In genomic region chr5:104611419-104611818, GRCh38 we compare ENCODE assay signal across 28 cellular contexts.
DNase-seq lines count a peak whose midpoint lies in the region; ATAC-seq and TF ChIP-seq lines count a peak whose summit lies in the region.
"Had no signal": no experiment of that assay in that cellular context is flagged by ENCODE, and none has a peak within 500 bp of the region (broad histone marks: within the 10 kb centered on the region; RNA-seq: fewer than 3 reads in every experiment).

No MANE protein-coding gene starts in this region.

- H3K36me3 Mint-ChIP-seq in progenitor cell of endocrine pancreas (ENCODE audit: insufficient read depth) = no peaks in the 10 kb centered on the region
- H3K36me3 Mint-ChIP-seq: activated naive CD8-positive, alpha-beta T cell treated with anti-CD3 and anti-CD28 coated beads for 36 hours; stimulated activated naive B cell treated with anti-CD40 and anti-IgM and Interleukin-4, amounts not matched to agents 10 μg/mL and 1 μg/mL and 100 μg/mL, for 72 hours had no signal

- no peak overlapping the region for H3K4me3 ChIP-seq in HCT116 (replicated peaks in 1 of 2; ENCODE audit: low read depth in 1 of 2, low read length in 2 of 2)
- peak overlapping the region; percentile 9; the same call in 1 of the 2 replicates for H3K4me3 ChIP-seq in SK-N-MC
- H3K4me3 ChIP-seq in mucosa of descending colon = no peak overlapping the region
- H3K4me3 ChIP-seq: cardiac muscle cell, gastroesophageal sphincter, HAP-1, hepatocyte, lung, pancreas had no signal

- H3K4me1 Mint-ChIP-seq in progenitor cell of endocrine pancreas (ENCODE audit: low read depth) = peaks cover 5% of the 10 kb centered on the region
- H3K4me1 Mint-ChIP-seq: activated naive CD8-positive, alpha-beta T cell treated with anti-CD3 and anti-CD28 coated beads for 36 hours; stimulated activated naive B cell treated with anti-CD40 and anti-IgM and Interleukin-4, amounts not matched to agents 10 μg/mL and 1 μg/mL and 100 μg/mL, for 72 hours had no signal

- POLR2A ChIA-PET in HCT116 (lab: Charles Lee) = no interaction called here

- intact Hi-C loops in HCT116 (cut with micrococcal nuclease) (no loop called here), mucosa of descending colon (cut with DNase I, micrococcal nuclease) (no loop called here)

- no peak for ATAC-seq in HCT116
- peak; percentile 32 for ATAC-seq in mucosa of descending colon
- ATAC-seq in HG03457 (IDR thresholded peaks at IDR 0.05; ENCODE audit: unreplicated experiment) = no peak
- ATAC-seq: gastroesophageal sphincter; stimulated activated naive B cell treated with anti-CD40 and anti-IgM and Interleukin-4, amounts not matched to agents 10 μg/mL and 1 μg/mL and 100 μg/mL, for 72 hours had no signal

- H3K4me2 ChIP-seq in HCT116 (ENCODE audit: low read length) = no peak overlapping the region
- H3K4me2 ChIP-seq: hepatocyte had no signal

- DNase-seq in HCT116 (ENCODE audit: low read depth, low spot score) = no peak
- peak; percentile 39 for DNase-seq in NCI-H2029 treated with DMSO at 0.1 percent for 48 hours (lab: John Stamatoyannopoulos, UW)
- no peak for DNase-seq in SK-N-MC (ENCODE audit: low read depth, low spot score)
- DNase-seq in mucosa of descending colon = no peak
- no peak for DNase-seq in progenitor cell of endocrine pancreas (ENCODE audit: low spot score, unreplicated experiment)
- DNase-seq in SIG-M5 treated with dmso at 0.1 percent for 504 hours (lab: John Stamatoyannopoulos, UW; ENCODE audit: unreplicated experiment) = no peak
- DNase-seq in GM20000 (ENCODE audit: low spot score) = no peak
- DNase-seq: activated CD4-positive, CD25-positive, alpha-beta regulatory T cell; activated effector memory CD4-positive, alpha-beta T cell treated with anti-CD3 and anti-CD28 coated beads, Interleukin-2, amount 50 U/mL, for 16 hours; activated naive CD8-positive, alpha-beta T cell treated with anti-CD3 and anti-CD28 coated beads for 36 hours; activated T-cell treated with anti-CD3 and anti-CD28 coated beads, Interleukin-2, amount 50 U/mL, for 24 hours; Calu3; NCI-H1694 treated with DMSO at 0.1 percent for 48 hours; NCI-H526 treated with DMSO at 0.1 percent for 48 hours; nephron progenitor cell; pancreas; SIG-M5; small intestine; stimulated activated naive B cell treated with anti-CD40 and anti-IgM and Interleukin-4, amounts not matched to agents 10 μg/mL and 1 μg/mL and 100 μg/mL, for 72 hours; substantia nigra; trophoblast cell had no signal

- H3K27me3 ChIP-seq in HCT116 (ENCODE audit: insufficient read depth, low read length) = no peaks in the 10 kb centered on the region
- H3K27me3 ChIP-seq: cardiac muscle cell, gastroesophageal sphincter, hepatocyte, pancreas had no signal

- no TSS peak for BruUV-seq in HCT116 (replicated peaks; lab: Mats Ljungman, UMichigan)

- peaks cover 3% of the 10 kb centered on the region for H3K9me3 Mint-ChIP-seq in progenitor cell of endocrine pancreas (ENCODE audit: low read depth)
- H3K9me3 Mint-ChIP-seq: activated naive CD8-positive, alpha-beta T cell treated with anti-CD3 and anti-CD28 coated beads for 36 hours; nephron progenitor cell; stimulated activated naive B cell treated with anti-CD40 and anti-IgM and Interleukin-4, amounts not matched to agents 10 μg/mL and 1 μg/mL and 100 μg/mL, for 72 hours had no signal

- H3K4me1 ChIP-seq in HCT116 (ENCODE audit: control insufficient read depth in 1 of 2, insufficient read depth in 2 of 2, low read length in 2 of 2) (no peaks in the 10 kb centered on the region), mucosa of descending colon (ENCODE audit: low read depth) (no peaks in the 10 kb centered on the region)
- H3K4me1 ChIP-seq: gastroesophageal sphincter had no signal

- TF ChIP-seq RAD21 in HCT116 (IDR thresholded peaks at IDR 0.05; ENCODE audit: low read depth) = no peak

- no peaks in the 10 kb centered on the region for H4K20me1 ChIP-seq in HCT116 (ENCODE audit: insufficient read depth)

- H3K9me2 ChIP-seq in HCT116 (ENCODE audit: insufficient read depth) = no peaks in the 10 kb centered on the region

- no peaks in the 10 kb centered on the region for H3K79me2 ChIP-seq in HCT116 (ENCODE audit: insufficient read depth, low read length)
- H3K79me2 ChIP-seq: hepatocyte had no signal

- no peak overlapping the region for H3K27ac Mint-ChIP-seq in progenitor cell of endocrine pancreas
- H3K27ac Mint-ChIP-seq: activated naive CD8-positive, alpha-beta T cell treated with anti-CD3 and anti-CD28 coated beads for 36 hours; activated T-cell treated with anti-CD3 and anti-CD28 coated beads, Interleukin-2, amount 50 U/mL, for 24 hours; nephron progenitor cell; stimulated activated naive B cell treated with anti-CD40 and anti-IgM and Interleukin-4, amounts not matched to agents 10 μg/mL and 1 μg/mL and 100 μg/mL, for 72 hours had no signal

- RAD21 ChIA-PET in HCT116 (lab: Charles Lee; ENCODE audit: low non-redundant PET in 1 of 2, low total read pairs in 2 of 2, uncharacterized antibody in 2 of 2, unreplicated experiment in 2 of 2) = no interaction called here

- H3K27me3 Mint-ChIP-seq in progenitor cell of endocrine pancreas = no peaks in the 10 kb centered on the region
- H3K27me3 Mint-ChIP-seq: activated naive CD8-positive, alpha-beta T cell treated with anti-CD3 and anti-CD28 coated beads for 36 hours; activated T-cell treated with anti-CD3 and anti-CD28 coated beads, Interleukin-2, amount 50 U/mL, for 24 hours; stimulated activated naive B cell treated with anti-CD40 and anti-IgM and Interleukin-4, amounts not matched to agents 10 μg/mL and 1 μg/mL and 100 μg/mL, for 72 hours had no signal

- TF ChIP-seq POLR2A in HCT116 (IDR thresholded peaks at IDR 0.05; ENCODE audit: borderline replicate concordance, extremely low read depth, insufficient read depth, insufficient read length) = no peak

- H3K27ac ChIP-seq in HCT116 (ENCODE audit: low read depth, low read length) = no peak overlapping the region
- H3K27ac ChIP-seq in SK-N-MC = peak overlapping the region; percentile 80
- H3K27ac ChIP-seq: C4-2B, cardiac muscle cell, gastroesophageal sphincter, hepatocyte, pancreas had no signal

- H3K4me3 Mint-ChIP-seq in progenitor cell of endocrine pancreas (ENCODE audit: low read depth) = no peak overlapping the region
- H3K4me3 Mint-ChIP-seq: activated naive CD8-positive, alpha-beta T cell treated with anti-CD3 and anti-CD28 coated beads for 36 hours; activated T-cell treated with anti-CD3 and anti-CD28 coated beads, Interleukin-2, amount 50 U/mL, for 24 hours; nephron progenitor cell; stimulated activated naive B cell treated with anti-CD40 and anti-IgM and Interleukin-4, amounts not matched to agents 10 μg/mL and 1 μg/mL and 100 μg/mL, for 72 hours had no signal

- H3K9me3 ChIP-seq in HCT116 (ENCODE audit: control insufficient read depth in 1 of 2, insufficient read depth in 1 of 2, low read depth in 1 of 2, low read length in 2 of 2) = no peaks in the 10 kb centered on the region
- H3K9me3 ChIP-seq in SK-N-MC (ENCODE audit: low read depth, low read length) = no peaks in the 10 kb centered on the region
- H3K9me3 ChIP-seq in mucosa of descending colon = no peaks in the 10 kb centered on the region
- H3K9me3 ChIP-seq: gastroesophageal sphincter, HAP-1, pancreas had no signal

- peak overlapping the region; percentile 51 for H2AFZ ChIP-seq in HCT116 (ENCODE audit: low read depth, low read length, poor library complexity, severe bottlenecking)
- H2AFZ ChIP-seq: hepatocyte had no signal

- no peak for TF ChIP-seq CTCF in HCT116 (IDR thresholded peaks at IDR 0.05 in 2 of 3, conservative IDR thresholded peaks at IDR 0.05 in 1 of 3; ENCODE audit: borderline replicate concordance in 1 of 3, insufficient read depth in 1 of 3, low read depth in 2 of 3, low read length in 2 of 3)
- no peak for TF ChIP-seq CTCF in mucosa of descending colon (IDR thresholded peaks at IDR 0.05)
- TF ChIP-seq CTCF in progenitor cell of endocrine pancreas (IDR thresholded peaks at IDR 0.05; ENCODE audit: unreplicated experiment) = no peak
- no peak for TF ChIP-seq CTCF in GM20000 (IDR thresholded peaks at IDR 0.05; ENCODE audit: extremely low read depth, missing control alignments)

- H3K9ac ChIP-seq in HCT116 (ENCODE audit: low read length) (no peak overlapping the region), SK-N-MC (ENCODE audit: insufficient read length) (no peak overlapping the region)

- CTCF ChIA-PET in HCT116 (lab: Charles Lee) = no interaction called here

- H3K36me3 ChIP-seq in HCT116 (ENCODE audit: control insufficient read depth in 1 of 2, insufficient read depth in 2 of 2, low read length in 2 of 2) = no peaks in the 10 kb centered on the region
- H3K36me3 ChIP-seq in SK-N-MC (ENCODE audit: insufficient read depth, low read length) = no peaks in the 10 kb centered on the region
- H3K36me3 ChIP-seq in mucosa of descending colon (ENCODE audit: low read depth) = no peaks in the 10 kb centered on the region
- H3K36me3 ChIP-seq: cardiac muscle cell, gastroesophageal sphincter, HAP-1, pancreas had no signal

TF ChIP-seq in HCT116, 20 proteins besides CTCF, POLR2A, EP300 and RAD21:
- no peak for TF ChIP-seq JUND (IDR thresholded peaks at IDR 0.05)
- TF ChIP-seq SIN3A (IDR thresholded peaks at IDR 0.05; ENCODE audit: low read depth) = no peak
- no peak for TF ChIP-seq TCF7L2 (IDR thresholded peaks at IDR 0.05; ENCODE audit: borderline replicate concordance, extremely low read depth, insufficient read depth, insufficient read length)
- no peak for TF ChIP-seq EGR1 (IDR thresholded peaks at IDR 0.05; ENCODE audit: low read depth)
- no peak for TF ChIP-seq ZNF274 (IDR thresholded peaks at IDR 0.05; ENCODE audit: low read depth, low read length)
- TF ChIP-seq ELF1 (IDR thresholded peaks at IDR 0.05; ENCODE audit: borderline replicate concordance, low read depth) = no peak
- no peak for TF ChIP-seq POLR2AphosphoS5 (IDR thresholded peaks at IDR 0.05; ENCODE audit: low read depth, low read length)
- TF ChIP-seq EZH2 (IDR thresholded peaks at IDR 0.05) = no peak
